In genomic region chr16:88597856-88598491, GRCh38 we compare ENCODE assay signal across 1 cellular context.
TF ChIP-seq lines count a peak whose summit lies in the region.

No MANE protein-coding gene starts in this region.

TF ChIP-seq in HepG2, 621 proteins besides CTCF, POLR2A, EP300 and RAD21 (continued from another document and continues in another):
- TF ChIP-seq UBTF (CRISPR knock-in tag; IDR thresholded peaks at IDR 0.05) (peak; percentile 47; the same call in 1 of the 2 replicates), ZNF788 (CRISPR knock-in tag; IDR thresholded peaks at IDR 0.05; ENCODE audit: borderline replicate concordance) (peak; percentile 76; the same call in 1 of the 2 replicates), ARID4A (CRISPR knock-in tag; IDR thresholded peaks at IDR 0.05; ENCODE audit: borderline replicate concordance) (peak; percentile 67), YY1 (IDR thresholded peaks at IDR 0.05; ENCODE audit: insufficient read depth, insufficient replicate concordance, low read depth, low read length) (peak; percentile 51), ZKSCAN8 (CRISPR knock-in tag; IDR thresholded peaks at IDR 0.05; ENCODE audit: borderline replicate concordance) (peak; percentile 58; the same call in 1 of the 2 replicates), ZMYM3 (CRISPR knock-in tag; IDR thresholded peaks at IDR 0.05) (peak; percentile 74; the same call in 1 of the 2 replicates), ZNF704 (CRISPR knock-in tag; IDR thresholded peaks at IDR 0.05; ENCODE audit: borderline replicate concordance) (0 out of 2 replicates have a peak, but pooled peaks have one; percentile 42), ZFP91 (CRISPR knock-in tag; IDR thresholded peaks at IDR 0.05; ENCODE audit: borderline replicate concordance) (0 out of 2 replicates have a peak, but pooled peaks have one; percentile 14), ZNF746 (CRISPR knock-in tag; IDR thresholded peaks at IDR 0.05) (peak; percentile 72; the same call in 1 of the 2 replicates), TEAD3 (CRISPR knock-in tag; optimal IDR thresholded peaks at IDR 0.05; ENCODE audit: borderline replicate concordance) (peak; percentile 24), ZNF816 (CRISPR knock-in tag; IDR thresholded peaks at IDR 0.05; ENCODE audit: borderline replicate concordance) (0 out of 2 replicates have a peak, but pooled peaks have one; percentile 12), HOMEZ (CRISPR knock-in tag; IDR thresholded peaks at IDR 0.05; ENCODE audit: low read depth) (peak; percentile 9; the same call in 1 of the 2 replicates), ZHX1 (CRISPR knock-in tag; IDR thresholded peaks at IDR 0.05; ENCODE audit: low read depth) (0 out of 2 replicates have a peak, but pooled peaks have one; percentile 60), CBX1 (IDR thresholded peaks at IDR 0.05; ENCODE audit: low read depth) (peak; percentile 35), LCORL (IDR thresholded peaks at IDR 0.05) (no peak), LCORL (CRISPR knock-in tag; IDR thresholded peaks at IDR 0.05) (peak; percentile 46; the same call in 1 of the 2 replicates), NR2F6 (IDR thresholded peaks at IDR 0.05) (peak; percentile 93), NR2F6 (CRISPR knock-in tag; IDR thresholded peaks at IDR 0.05) (peak; percentile 95), HNRNPL (IDR thresholded peaks at IDR 0.05; ENCODE audit: low read depth, low read length) (peak; percentile 70; the same call in 1 of the 2 replicates), TAF15 (IDR thresholded peaks at IDR 0.05; ENCODE audit: low read depth, low read length, poor library complexity, severe bottlenecking) (no peak), HIVEP1 (CRISPR knock-in tag; IDR thresholded peaks at IDR 0.05) (peak; percentile 46; the same call in 1 of the 2 replicates), KLF12 (CRISPR knock-in tag; IDR thresholded peaks at IDR 0.05; ENCODE audit: borderline replicate concordance) (peak; percentile 64; the same call in 1 of the 2 replicates)
- TF ChIP-seq, protein P1, sequence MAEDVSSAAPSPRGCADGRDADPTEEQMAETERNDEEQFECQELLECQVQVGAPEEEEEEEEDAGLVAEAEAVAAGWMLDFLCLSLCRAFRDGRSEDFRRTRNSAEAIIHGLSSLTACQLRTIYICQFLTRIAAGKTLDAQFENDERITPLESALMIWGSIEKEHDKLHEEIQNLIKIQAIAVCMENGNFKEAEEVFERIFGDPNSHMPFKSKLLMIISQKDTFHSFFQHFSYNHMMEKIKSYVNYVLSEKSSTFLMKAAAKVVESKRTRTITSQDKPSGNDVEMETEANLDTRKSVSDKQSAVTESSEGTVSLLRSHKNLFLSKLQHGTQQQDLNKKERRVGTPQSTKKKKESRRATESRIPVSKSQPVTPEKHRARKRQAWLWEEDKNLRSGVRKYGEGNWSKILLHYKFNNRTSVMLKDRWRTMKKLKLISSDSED (CRISPR knock-in tag; IDR thresholded peaks at IDR 0.05): no peak
- TF ChIP-seq, protein P2, sequence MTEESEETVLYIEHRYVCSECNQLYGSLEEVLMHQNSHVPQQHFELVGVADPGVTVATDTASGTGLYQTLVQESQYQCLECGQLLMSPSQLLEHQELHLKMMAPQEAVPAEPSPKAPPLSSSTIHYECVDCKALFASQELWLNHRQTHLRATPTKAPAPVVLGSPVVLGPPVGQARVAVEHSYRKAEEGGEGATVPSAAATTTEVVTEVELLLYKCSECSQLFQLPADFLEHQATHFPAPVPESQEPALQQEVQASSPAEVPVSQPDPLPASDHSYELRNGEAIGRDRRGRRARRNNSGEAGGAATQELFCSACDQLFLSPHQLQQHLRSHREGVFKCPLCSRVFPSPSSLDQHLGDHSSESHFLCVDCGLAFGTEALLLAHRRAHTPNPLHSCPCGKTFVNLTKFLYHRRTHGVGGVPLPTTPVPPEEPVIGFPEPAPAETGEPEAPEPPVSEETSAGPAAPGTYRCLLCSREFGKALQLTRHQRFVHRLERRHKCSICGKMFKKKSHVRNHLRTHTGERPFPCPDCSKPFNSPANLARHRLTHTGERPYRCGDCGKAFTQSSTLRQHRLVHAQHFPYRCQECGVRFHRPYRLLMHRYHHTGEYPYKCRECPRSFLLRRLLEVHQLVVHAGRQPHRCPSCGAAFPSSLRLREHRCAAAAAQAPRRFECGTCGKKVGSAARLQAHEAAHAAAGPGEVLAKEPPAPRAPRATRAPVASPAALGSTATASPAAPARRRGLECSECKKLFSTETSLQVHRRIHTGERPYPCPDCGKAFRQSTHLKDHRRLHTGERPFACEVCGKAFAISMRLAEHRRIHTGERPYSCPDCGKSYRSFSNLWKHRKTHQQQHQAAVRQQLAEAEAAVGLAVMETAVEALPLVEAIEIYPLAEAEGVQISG (CRISPR knock-in tag; IDR thresholded peaks at IDR 0.05): peak; percentile 71
- TF ChIP-seq, protein P3, sequence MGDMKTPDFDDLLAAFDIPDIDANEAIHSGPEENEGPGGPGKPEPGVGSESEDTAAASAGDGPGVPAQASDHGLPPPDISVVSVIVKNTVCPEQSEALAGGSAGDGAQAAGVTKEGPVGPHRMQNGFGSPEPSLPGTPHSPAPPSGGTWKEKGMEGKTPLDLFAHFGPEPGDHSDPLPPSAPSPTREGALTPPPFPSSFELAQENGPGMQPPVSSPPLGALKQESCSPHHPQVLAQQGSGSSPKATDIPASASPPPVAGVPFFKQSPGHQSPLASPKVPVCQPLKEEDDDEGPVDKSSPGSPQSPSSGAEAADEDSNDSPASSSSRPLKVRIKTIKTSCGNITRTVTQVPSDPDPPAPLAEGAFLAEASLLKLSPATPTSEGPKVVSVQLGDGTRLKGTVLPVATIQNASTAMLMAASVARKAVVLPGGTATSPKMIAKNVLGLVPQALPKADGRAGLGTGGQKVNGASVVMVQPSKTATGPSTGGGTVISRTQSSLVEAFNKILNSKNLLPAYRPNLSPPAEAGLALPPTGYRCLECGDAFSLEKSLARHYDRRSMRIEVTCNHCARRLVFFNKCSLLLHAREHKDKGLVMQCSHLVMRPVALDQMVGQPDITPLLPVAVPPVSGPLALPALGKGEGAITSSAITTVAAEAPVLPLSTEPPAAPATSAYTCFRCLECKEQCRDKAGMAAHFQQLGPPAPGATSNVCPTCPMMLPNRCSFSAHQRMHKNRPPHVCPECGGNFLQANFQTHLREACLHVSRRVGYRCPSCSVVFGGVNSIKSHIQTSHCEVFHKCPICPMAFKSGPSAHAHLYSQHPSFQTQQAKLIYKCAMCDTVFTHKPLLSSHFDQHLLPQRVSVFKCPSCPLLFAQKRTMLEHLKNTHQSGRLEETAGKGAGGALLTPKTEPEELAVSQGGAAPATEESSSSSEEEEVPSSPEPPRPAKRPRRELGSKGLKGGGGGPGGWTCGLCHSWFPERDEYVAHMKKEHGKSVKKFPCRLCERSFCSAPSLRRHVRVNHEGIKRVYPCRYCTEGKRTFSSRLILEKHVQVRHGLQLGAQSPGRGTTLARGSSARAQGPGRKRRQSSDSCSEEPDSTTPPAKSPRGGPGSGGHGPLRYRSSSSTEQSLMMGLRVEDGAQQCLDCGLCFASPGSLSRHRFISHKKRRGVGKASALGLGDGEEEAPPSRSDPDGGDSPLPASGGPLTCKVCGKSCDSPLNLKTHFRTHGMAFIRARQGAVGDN (CRISPR knock-in tag; IDR thresholded peaks at IDR 0.05): peak; percentile 81
